ENCODE assay signal across 12 cellular contexts in the genomic region with DNA sequence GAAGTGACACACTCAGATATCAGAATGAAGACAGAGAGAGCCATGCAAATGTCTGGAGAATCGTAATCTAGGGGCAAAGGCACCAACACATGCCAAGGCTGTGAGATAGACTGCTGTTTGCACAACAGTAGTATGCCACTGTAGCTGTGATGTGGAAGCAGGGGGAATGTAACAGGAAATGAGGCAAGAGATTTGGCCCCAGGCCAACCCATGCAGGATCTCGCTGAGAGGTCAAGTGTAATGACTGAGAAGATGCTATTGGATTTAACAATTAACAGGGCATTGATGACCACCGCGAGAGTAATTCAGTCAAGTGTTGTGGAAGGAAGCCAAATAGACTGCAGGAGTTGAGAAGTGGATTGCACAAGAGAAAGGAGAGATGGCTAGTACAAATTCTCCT.
DNase-seq lines count a peak whose midpoint lies in the region; ATAC-seq and TF ChIP-seq lines count a peak whose summit lies in the region.
"Had no signal": no experiment of that assay in that cellular context is flagged by ENCODE, and none has a peak within 500 bp of the region (broad histone marks: within the 10 kb centered on the region; RNA-seq: fewer than 3 reads in every experiment).

No MANE protein-coding gene starts in this region.

- ATAC-seq in GM18519 (IDR thresholded peaks at IDR 0.05; ENCODE audit: low FRiP score, unreplicated experiment), result no peak

- DNase-seq in stimulated activated CD4-positive, alpha-beta T cell treated with anti-CD3 and anti-CD28 coated beads, Interleukin-15, amount 100 ng/mL, for 24 hours, result peak; percentile 6
- DNase-seq in stimulated activated CD4-positive, alpha-beta T cell treated with anti-CD3 and anti-CD28 coated beads, Interleukin-4, amount 100 ng/mL, for 4 hours, result no peak
- DNase-seq in NCI-H510A treated with DMSO at 0.1 percent for 48 hours (lab: John Stamatoyannopoulos, UW) (peak; percentile 97), dermis blood vessel endothelial cell (peak; percentile 1), ascending aorta (ENCODE audit: low spot score in 2 of 2) (no peak), vagina (ENCODE audit: extremely low spot score in 2 of 2) (no peak), spleen (no peak)
- DNase-seq: NCI-H2171; stimulated activated CD4-positive, alpha-beta T cell treated with anti-CD3 and anti-CD28 coated beads, Interleukin-4, amount 100 ng/mL, for 1 hour had no signal

- no peaks in the 10 kb centered on the region for H3K27me3 ChIP-seq in ascending aorta
- no peaks in the 10 kb centered on the region for H3K27me3 ChIP-seq in vagina
- H3K27me3 ChIP-seq in spleen (replicated peaks in 1 of 7), result peaks cover 0 to 1% (median 0%) of the 10 kb centered on the region in 7 donors

- H3K36me3 ChIP-seq in ascending aorta, result no peaks in the 10 kb centered on the region
- H3K36me3 ChIP-seq in vagina, result no peaks in the 10 kb centered on the region
- no peaks in the 10 kb centered on the region for H3K36me3 ChIP-seq in spleen

- no peaks in the 10 kb centered on the region for H3K4me1 ChIP-seq in ascending aorta
- H3K4me1 ChIP-seq in vagina, result peaks cover 7% of the 10 kb centered on the region
- H3K4me1 ChIP-seq in spleen, result peaks cover 0 to 2% (median 0%) of the 10 kb centered on the region in 6 donors

- 40 to 56% (median 44%) methylated on average over 4 of the region's 4 CpGs for WGBS in spleen, 5 donors

- H3K9me3 ChIP-seq in ascending aorta (no peaks in the 10 kb centered on the region), vagina (no peaks in the 10 kb centered on the region), spleen (no peaks in the 10 kb centered on the region)

- intact Hi-C loops in ascending aorta (cut with DNase I) (no loop called here), vagina (cut with DNase I) (no loop called here), spleen (cut with DNase I; ENCODE audit: low total_unique reads) (no loop called here)

- no peak for TF ChIP-seq CTCF in ascending aorta (IDR thresholded peaks at IDR 0.05)
- TF ChIP-seq CTCF in vagina (IDR thresholded peaks at IDR 0.05), result no peak
- TF ChIP-seq CTCF in spleen (IDR thresholded peaks at IDR 0.05 in 8 of 11, conservative IDR thresholded peaks at IDR 0.05 in 3 of 11), result no peak

- H3K27ac ChIP-seq in ascending aorta (no peak overlapping the region), vagina (no peak overlapping the region), spleen (no peak overlapping the region)
- H3K27ac ChIP-seq: C4-2B, VCaP had no signal

- H3K4me3 ChIP-seq in ascending aorta (no peak overlapping the region), vagina (no peak overlapping the region), spleen (no peak overlapping the region)

- TF ChIP-seq POLR2A in vagina (IDR thresholded peaks at IDR 0.05) (no peak), spleen (IDR thresholded peaks at IDR 0.05) (no peak)

Comparison
In these comparisons a context has a peak if more than half of its experiments do, and no peak if none do; other contexts are left out.
1. DNase-seq: peak in stimulated activated CD4-positive, alpha-beta T cell treated with anti-CD3 and anti-CD28 coated beads, Interleukin-15, amount 100 ng/mL, for 24 hours (single experiment), NCI-H510A treated with DMSO at 0.1 percent for 48 hours (single experiment) and dermis blood vessel endothelial cell (single experiment); none in stimulated activated CD4-positive, alpha-beta T cell treated with anti-CD3 and anti-CD28 coated beads, Interleukin-4, amount 100 ng/mL, for 4 hours (0 of 2), ascending aorta (0 of 2), vagina (0 of 2) and spleen (single experiment).